28 cellular contexts compared by ENCODE assay signal in genomic region chr18:76974345-76974744, GRCh38.
"Had no signal": no experiment of that assay in that cellular context is flagged by ENCODE, and none has a peak within 500 bp of the region (broad histone marks: within the 10 kb centered on the region; RNA-seq: fewer than 3 reads in every experiment).

No MANE protein-coding gene starts in this region.

- ATAC-seq: activated CD8-positive, alpha-beta T cell treated with anti-CD3 and anti-CD28 coated beads for 36 hours; activated T-cell treated with anti-CD3 and anti-CD28 coated beads, Interleukin-2, amount 50 U/mL, for 4 hours; activated T-helper 17 cell treated with anti-CD3 and anti-CD28 coated beads, Interleukin-2, amount 50 U/mL, for 72 hours; gastrocnemius medialis; left lung; lower lobe of right lung; natural killer cell treated with Interleukin-12 subunit alpha and Interleukin-12 subunit beta and Interleukin-15 and Interleukin-18, amount 100 ng/mL, for 72 hours; sciatic nerve; stimulated activated naive CD8-positive, alpha-beta T cell treated with anti-CD3 and anti-CD28 coated beads, Interleukin-15, amount 100 ng/mL, for 72 hours had no signal

- H3K36me3 ChIP-seq: breast epithelium, colonic mucosa, lower lobe of right lung had no signal

- H3K4me3 Mint-ChIP-seq: activated CD8-positive, alpha-beta T cell treated with anti-CD3 and anti-CD28 coated beads for 36 hours; activated T-cell treated with anti-CD3 and anti-CD28 coated beads, Interleukin-2, amount 50 U/mL, for 4 hours; activated T-helper 17 cell treated with anti-CD3 and anti-CD28 coated beads, Interleukin-2, amount 50 U/mL, for 72 hours; natural killer cell treated with Interleukin-12 subunit alpha and Interleukin-12 subunit beta and Interleukin-15 and Interleukin-18, amount 100 ng/mL, for 72 hours; stimulated activated naive CD8-positive, alpha-beta T cell treated with anti-CD3 and anti-CD28 coated beads, Interleukin-15, amount 100 ng/mL, for 72 hours had no signal

- H3K9me3 ChIP-seq: breast epithelium, colonic mucosa, gastrocnemius medialis, left lung, lower lobe of right lung, tibial artery had no signal

- H3K4me3 ChIP-seq: breast epithelium, colonic mucosa, gastrocnemius medialis, left lung, lower lobe of right lung, skin epidermis, tibial artery had no signal

- DNase-seq: activated CD4-positive, alpha-beta T cell treated with anti-CD3 and anti-CD28 coated beads for 1 hour; activated CD4-positive, alpha-beta T cell treated with anti-CD3 and anti-CD28 coated beads, Interleukin-2, amount 50 U/mL, for 1 hour; activated CD8-positive, alpha-beta T cell treated with anti-CD3 and anti-CD28 coated beads for 36 hours; activated gamma-delta T cell treated with Interleukin-2 at 50 U/mL for 16 hours; activated naive CD4-positive, alpha-beta T cell treated with anti-CD3 and anti-CD28 coated beads, Interleukin-2, amount 50 U/mL, for 16 hours; activated T-cell treated with anti-CD3 and anti-CD28 coated beads, Interleukin-2, amount 50 U/mL, for 4 hours; amygdala; colonic mucosa; effector memory CD4-positive, alpha-beta T cell; erythroblast; gastrocnemius medialis; hippocampal formation; kidney glomerular epithelial cell; left lung; lower lobe of right lung; mesendoderm; retina; stimulated activated CD4-positive, alpha-beta T cell treated with anti-CD3 and anti-CD28 coated beads, Interleukin-12 subunit alpha, Interleukin-12 subunit beta, amount 100 ng/mL, for 4 hours; stimulated activated CD4-positive, alpha-beta T cell treated with anti-CD3 and anti-CD28 coated beads, Interleukin-4, amount 100 ng/mL, for 1 hour; stimulated activated naive CD8-positive, alpha-beta T cell treated with anti-CD3 and anti-CD28 coated beads, Interleukin-15, amount 100 ng/mL, for 72 hours; substantia nigra; T-helper 2 cell; tibial artery had no signal

- H3K9me3 Mint-ChIP-seq: activated CD8-positive, alpha-beta T cell treated with anti-CD3 and anti-CD28 coated beads for 36 hours; activated T-cell treated with anti-CD3 and anti-CD28 coated beads, Interleukin-2, amount 50 U/mL, for 4 hours; activated T-helper 17 cell treated with anti-CD3 and anti-CD28 coated beads, Interleukin-2, amount 50 U/mL, for 72 hours; natural killer cell treated with Interleukin-12 subunit alpha and Interleukin-12 subunit beta and Interleukin-15 and Interleukin-18, amount 100 ng/mL, for 72 hours; stimulated activated naive CD8-positive, alpha-beta T cell treated with anti-CD3 and anti-CD28 coated beads, Interleukin-15, amount 100 ng/mL, for 72 hours had no signal

- H3K4me1 Mint-ChIP-seq: activated T-helper 17 cell treated with anti-CD3 and anti-CD28 coated beads, Interleukin-2, amount 50 U/mL, for 72 hours had no signal

- H3K27ac Mint-ChIP-seq: activated CD8-positive, alpha-beta T cell treated with anti-CD3 and anti-CD28 coated beads for 36 hours; activated T-helper 17 cell treated with anti-CD3 and anti-CD28 coated beads, Interleukin-2, amount 50 U/mL, for 72 hours; natural killer cell treated with Interleukin-12 subunit alpha and Interleukin-12 subunit beta and Interleukin-15 and Interleukin-18, amount 100 ng/mL, for 72 hours had no signal

- H3K27ac ChIP-seq: breast epithelium, colonic mucosa, gastrocnemius medialis, left lung, lower lobe of right lung, skin epidermis, tibial artery had no signal

- H3K4me1 ChIP-seq: breast epithelium, colonic mucosa, left lung, lower lobe of right lung, tibial artery had no signal

- H3K27me3 Mint-ChIP-seq: activated CD8-positive, alpha-beta T cell treated with anti-CD3 and anti-CD28 coated beads for 36 hours; activated T-helper 17 cell treated with anti-CD3 and anti-CD28 coated beads, Interleukin-2, amount 50 U/mL, for 72 hours; natural killer cell treated with Interleukin-12 subunit alpha and Interleukin-12 subunit beta and Interleukin-15 and Interleukin-18, amount 100 ng/mL, for 72 hours; stimulated activated naive CD8-positive, alpha-beta T cell treated with anti-CD3 and anti-CD28 coated beads, Interleukin-15, amount 100 ng/mL, for 72 hours had no signal

- H3K27me3 ChIP-seq: breast epithelium, colonic mucosa, gastrocnemius medialis, left lung, tibial artery had no signal
